ENCODE assay signal across 15 cellular contexts in genomic region chr20:57031867-57032355, GRCh38.
"Had no signal": no experiment of that assay in that cellular context is flagged by ENCODE, and none has a peak within 500 bp of the region (broad histone marks: within the 10 kb centered on the region; RNA-seq: fewer than 3 reads in every experiment).

No MANE protein-coding gene starts in this region.

- H3K4me3 Mint-ChIP-seq: activated CD8-positive, alpha-beta T cell treated with anti-CD3 and anti-CD28 coated beads for 36 hours; activated naive CD8-positive, alpha-beta T cell treated with anti-CD3 and anti-CD28 coated beads, Interleukin-2, amount 50 U/mL, for 24 hours; effector memory CD8-positive, alpha-beta T cell; naive B cell had no signal

- H3K9me3 ChIP-seq: thyroid gland had no signal

- H3K36me3 ChIP-seq: thyroid gland had no signal

- DNase-seq: activated CD4-positive, alpha-beta T cell treated with anti-CD3 and anti-CD28 coated beads for 4 hours; activated CD8-positive, alpha-beta memory T cell treated with anti-CD3 and anti-CD28 coated beads, Interleukin-2, amount 50 U/mL, for 48 hours; activated CD8-positive, alpha-beta T cell treated with anti-CD3 and anti-CD28 coated beads for 36 hours; activated naive CD4-positive, alpha-beta T cell treated with Interleukin-2 at 50 U/mL for 16 hours; activated naive CD8-positive, alpha-beta T cell treated with anti-CD3 and anti-CD28 coated beads, Interleukin-2, amount 50 U/mL, for 24 hours; caudate nucleus; effector memory CD8-positive, alpha-beta T cell; hypothalamus; midbrain; naive B cell; right cardiac atrium; T-helper 9 cell had no signal

- H3K27ac Mint-ChIP-seq: activated CD8-positive, alpha-beta T cell treated with anti-CD3 and anti-CD28 coated beads for 36 hours; activated naive CD8-positive, alpha-beta T cell treated with anti-CD3 and anti-CD28 coated beads, Interleukin-2, amount 50 U/mL, for 24 hours; effector memory CD8-positive, alpha-beta T cell had no signal

- H3K4me1 Mint-ChIP-seq: activated naive CD8-positive, alpha-beta T cell treated with anti-CD3 and anti-CD28 coated beads, Interleukin-2, amount 50 U/mL, for 24 hours; naive B cell had no signal

- H3K27me3 ChIP-seq: thyroid gland had no signal

- H3K27ac ChIP-seq: epithelial cell of prostate, thyroid gland had no signal

- H3K9me3 Mint-ChIP-seq: activated CD8-positive, alpha-beta T cell treated with anti-CD3 and anti-CD28 coated beads for 36 hours; activated naive CD8-positive, alpha-beta T cell treated with anti-CD3 and anti-CD28 coated beads, Interleukin-2, amount 50 U/mL, for 24 hours had no signal

- H3K4me3 ChIP-seq: smooth muscle cell, thyroid gland had no signal
